ENCODE assay signal across 22 cellular contexts in the genomic region with DNA sequence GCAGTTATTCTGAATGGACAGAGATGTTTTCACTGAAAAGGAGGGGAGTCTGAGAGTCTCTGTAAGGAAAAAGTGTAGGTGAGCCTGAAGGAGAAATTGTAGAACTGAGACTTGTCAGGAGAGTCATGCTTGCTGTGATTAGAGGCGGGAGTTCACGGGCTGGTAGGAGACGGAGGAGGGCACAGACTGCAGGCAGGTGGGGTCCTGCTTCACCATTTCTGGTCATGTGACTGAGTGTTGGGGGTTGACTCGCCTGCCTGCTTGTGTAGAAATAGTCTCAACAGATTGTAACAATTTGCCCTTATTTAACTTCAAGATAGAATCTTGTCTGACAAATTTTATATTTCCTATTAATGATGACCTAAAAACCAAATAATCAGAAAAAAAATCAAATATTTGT.
DNase-seq lines count a peak whose midpoint lies in the region; ATAC-seq and TF ChIP-seq lines count a peak whose summit lies in the region.
"Had no signal": no experiment of that assay in that cellular context is flagged by ENCODE, and none has a peak within 500 bp of the region (broad histone marks: within the 10 kb centered on the region; RNA-seq: fewer than 3 reads in every experiment).

No MANE protein-coding gene starts in this region.

- no peak for TF ChIP-seq CTCF in left ventricle myocardium inferior (IDR thresholded peaks at IDR 0.05; ENCODE audit: borderline replicate concordance)

- no peaks in the 10 kb centered on the region for H3K27me3 ChIP-seq in left ventricle myocardium inferior (ENCODE audit: low read depth)
- no peaks in the 10 kb centered on the region for H3K27me3 ChIP-seq in right cardiac atrium (ENCODE audit: control insufficient read depth, insufficient read depth)
- no peaks in the 10 kb centered on the region for H3K27me3 ChIP-seq in subcutaneous abdominal adipose tissue (ENCODE audit: control insufficient read depth in 5 of 5, insufficient read depth in 4 of 5, low read length in 5 of 5)
- H3K27me3 ChIP-seq: BLaER1 treated with 17β-estradiol and CSF1 and Interleukin-3, amounts not matched to agents 10 nM and 100 nM had no signal

- ATAC-seq in right cardiac atrium: no peak
- no peak for ATAC-seq in effector memory CD8-positive, alpha-beta T cell (replicated peaks)
- no peak for ATAC-seq in GM19324 (IDR thresholded peaks at IDR 0.05; ENCODE audit: low FRiP score, unreplicated experiment)
- no peak for ATAC-seq in GM21526 (IDR thresholded peaks at IDR 0.05; ENCODE audit: low FRiP score, unreplicated experiment)
- no peak for ATAC-seq in GM21786 (IDR thresholded peaks at IDR 0.05; ENCODE audit: unreplicated experiment)
- ATAC-seq: A549 had no signal

- H3K4me3 ChIP-seq in left ventricle myocardium inferior: no peak overlapping the region
- H3K4me3 ChIP-seq in right cardiac atrium (ENCODE audit: low read length): no peak overlapping the region
- H3K4me3 ChIP-seq in SK-N-MC: no peak overlapping the region
- no peak overlapping the region for H3K4me3 ChIP-seq in subcutaneous abdominal adipose tissue (ENCODE audit: low read depth in 1 of 5, low read length in 5 of 5)
- H3K4me3 ChIP-seq: A549; BLaER1 treated with 17β-estradiol and CSF1 and Interleukin-3, amounts not matched to agents 10 nM and 100 nM; GM23248; HAP-1 had no signal

- no peak for DNase-seq in left ventricle myocardium inferior
- no peak for DNase-seq in right cardiac atrium
- DNase-seq in SK-N-MC (ENCODE audit: low read depth, low spot score): no peak
- DNase-seq in effector memory CD8-positive, alpha-beta T cell: no peak
- DNase-seq: DMS79 treated with DMSO at 0.1 percent for 48 hours; GM23248; IMR-90; Kasumi-1; MM.1S; NCI-H1092; NCI-H510A; NCI-H748 treated with DMSO at 0.1 percent for 48 hours; NK-92 treated with Interleukin-12 subunit alpha and Interleukin-12 subunit beta, amount 100 ng/mL, for 24 hours; Right ventricle myocardium superior; SK-N-SH had no signal

- H3K4me3 Mint-ChIP-seq in effector memory CD8-positive, alpha-beta T cell: no peak overlapping the region

- 95% methylated on average over 4 of the region's 4 CpGs for WGBS in right cardiac atrium

- peaks cover 58% of the 10 kb centered on the region for H3K36me3 Mint-ChIP-seq in effector memory CD8-positive, alpha-beta T cell (ENCODE audit: insufficient read depth)

- H3K4me1 Mint-ChIP-seq in effector memory CD8-positive, alpha-beta T cell (ENCODE audit: low read depth in 2 of 2): peaks cover 0 to 3% of the 10 kb centered on the region in 2 donors

- peak overlapping the region; percentile 66 to 94 for H3K27ac Mint-ChIP-seq in effector memory CD8-positive, alpha-beta T cell

- H3K27me3 Mint-ChIP-seq in effector memory CD8-positive, alpha-beta T cell: no peaks in the 10 kb centered on the region

- intact Hi-C loops in left ventricle myocardium inferior (cut with micrococcal nuclease) (no loop called here), right cardiac atrium (cut with DNase I) (no loop called here)

- H3K9me3 Mint-ChIP-seq in effector memory CD8-positive, alpha-beta T cell: no peaks in the 10 kb centered on the region

- H3K9ac ChIP-seq in SK-N-MC (ENCODE audit: insufficient read length) (no peak overlapping the region), subcutaneous abdominal adipose tissue (ENCODE audit: low read length in 5 of 5) (peak overlapping the region in 1 of 5 donors; percentile 3)
- H3K9ac ChIP-seq: BLaER1 treated with 17β-estradiol and CSF1 and Interleukin-3, amounts not matched to agents 10 nM and 100 nM; GM23248; SK-N-SH had no signal

- no peaks in the 10 kb centered on the region for H3K9me3 ChIP-seq in left ventricle myocardium inferior (replicated peaks)
- H3K9me3 ChIP-seq in right cardiac atrium (ENCODE audit: control insufficient read depth, low read length): no peaks in the 10 kb centered on the region
- no peaks in the 10 kb centered on the region for H3K9me3 ChIP-seq in SK-N-MC (ENCODE audit: low read depth, low read length)
- H3K9me3 ChIP-seq in subcutaneous abdominal adipose tissue (ENCODE audit: control insufficient read depth in 5 of 5, low read length in 5 of 5): no peaks in the 10 kb centered on the region
- H3K9me3 ChIP-seq: A549; BLaER1 treated with 17β-estradiol and CSF1 and Interleukin-3, amounts not matched to agents 10 nM and 100 nM; HAP-1; SK-N-SH had no signal

- H3K4me1 ChIP-seq in left ventricle myocardium inferior (peaks cover 48% of the 10 kb centered on the region), right cardiac atrium (ENCODE audit: control insufficient read depth, insufficient read depth, low read length) (peaks cover 12% of the 10 kb centered on the region), subcutaneous abdominal adipose tissue (ENCODE audit: control insufficient read depth in 5 of 5, insufficient read depth in 5 of 5, low read length in 5 of 5) (peaks cover 5 to 21% (median 19%) of the 10 kb centered on the region in 5 donors)
- H3K4me1 ChIP-seq: BLaER1 treated with 17β-estradiol and CSF1 and Interleukin-3, amounts not matched to agents 10 nM and 100 nM; HAP-1 had no signal

- peak overlapping the region; percentile 87 for H3K27ac ChIP-seq in left ventricle myocardium inferior (replicated peaks)
- no peak overlapping the region for H3K27ac ChIP-seq in right cardiac atrium (ENCODE audit: low read length)
- peak overlapping the region; percentile 57; the same call in 1 of the 2 replicates for H3K27ac ChIP-seq in SK-N-MC
- H3K27ac ChIP-seq in subcutaneous abdominal adipose tissue (ENCODE audit: low read depth, low read length): peak overlapping the region; percentile 5
- H3K27ac ChIP-seq: A549; BLaER1 treated with 17β-estradiol and CSF1 and Interleukin-3, amounts not matched to agents 10 nM and 100 nM; GM23248 had no signal

- peaks cover 83% of the 10 kb centered on the region for H3K36me3 ChIP-seq in left ventricle myocardium inferior
- peaks cover 45% of the 10 kb centered on the region for H3K36me3 ChIP-seq in SK-N-MC (ENCODE audit: insufficient read depth, low read length)
- peaks cover 0 to 79% (median 61%) of the 10 kb centered on the region in 5 donors for H3K36me3 ChIP-seq in subcutaneous abdominal adipose tissue (ENCODE audit: control insufficient read depth in 5 of 5, insufficient read depth in 5 of 5, low read length in 5 of 5)
